In the genomic region with DNA sequence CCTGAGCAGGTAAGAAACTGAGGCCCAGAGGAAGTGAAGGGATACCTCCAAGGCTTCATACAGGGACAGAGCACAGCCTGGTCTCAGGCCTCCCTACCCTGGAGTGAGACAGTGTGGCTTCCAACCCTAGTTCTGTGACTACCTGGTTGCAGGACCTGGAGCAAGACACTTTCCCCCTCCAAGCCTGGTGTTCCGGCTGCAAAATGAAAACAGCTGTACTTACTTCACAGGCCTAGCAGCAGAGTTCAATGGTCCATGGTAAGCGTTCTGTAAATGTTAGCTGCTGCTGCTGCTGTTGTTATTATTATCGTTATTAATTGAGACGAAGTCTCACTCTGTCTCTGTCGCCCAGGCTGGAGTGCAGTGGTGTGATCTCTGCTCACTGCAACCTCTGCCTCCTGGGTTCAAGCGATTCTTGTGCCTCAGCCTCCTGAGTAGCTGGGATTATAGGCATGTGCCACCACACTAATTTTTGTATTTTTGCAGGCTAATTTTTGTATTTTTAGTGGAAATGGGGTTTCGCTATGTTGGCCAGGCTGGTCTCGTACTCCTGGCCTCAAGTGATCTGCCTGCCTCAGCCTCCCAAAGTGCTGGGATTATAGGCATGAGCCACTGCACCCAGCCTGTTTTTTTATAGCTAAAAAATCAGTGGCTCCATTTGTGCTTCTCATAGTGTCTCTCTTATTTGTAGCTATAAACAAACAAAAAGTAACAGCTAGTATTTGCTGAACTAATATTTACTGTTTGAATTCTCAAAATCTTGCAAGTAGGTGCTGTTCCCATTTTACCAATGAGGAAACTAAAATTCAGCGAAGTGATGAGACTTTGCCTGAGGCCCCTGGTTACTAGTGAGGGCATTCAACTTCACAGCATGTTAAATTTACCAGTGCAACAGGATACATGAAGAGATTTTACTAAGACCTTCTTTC, we compare ENCODE assay signal across 11 cellular contexts. TPM values are rescaled to one million over a fixed set of nuclear protein-coding genes. Genes with fewer than 3 reads are reported as not detected.
DNase-seq lines count a peak whose midpoint lies in the region; ATAC-seq, FAIRE-seq and TF ChIP-seq lines count a peak whose summit lies in the region.
"Had no signal": no experiment of that assay in that cellular context is flagged by ENCODE, and none has a peak within 500 bp of the region (broad histone marks: within the 10 kb centered on the region; RNA-seq: fewer than 3 reads in every experiment).

No MANE protein-coding gene starts in this region.

- intact Hi-C loops in left ventricle myocardium inferior (cut with micrococcal nuclease) (no loop called here), right cardiac atrium (cut with DNase I) (loop anchor here in 1 of 4 donors (5.0 kb wide), 1 partner anchor 33 kb away; no protein-coding TSS in a partner anchor)

- H3K36me3 Mint-ChIP-seq in activated naive CD4-positive, alpha-beta T cell treated with anti-CD3 and anti-CD28 coated beads, Interleukin-2, amount 50 U/mL, for 72 hours: peaks cover 45 to 56% of the 10 kb centered on the region in 2 donors

- H3K9me3 ChIP-seq in left ventricle myocardium inferior (replicated peaks): no peaks in the 10 kb centered on the region
- no peaks in the 10 kb centered on the region for H3K9me3 ChIP-seq in right cardiac atrium (ENCODE audit: control insufficient read depth, low read length)
- H3K9me3 ChIP-seq: ovary had no signal

- H3K27ac Mint-ChIP-seq in activated naive CD4-positive, alpha-beta T cell treated with anti-CD3 and anti-CD28 coated beads, Interleukin-2, amount 50 U/mL, for 72 hours: peak overlapping the region; percentile 99

- FAIRE-seq in D721Med (lab: Jason Lieb, UNC): no peak
- FAIRE-seq: GM18507 had no signal

- H3K27me3 ChIP-seq in left ventricle myocardium inferior (ENCODE audit: low read depth) (no peaks in the 10 kb centered on the region), right cardiac atrium (ENCODE audit: control insufficient read depth, insufficient read depth) (no peaks in the 10 kb centered on the region)
- H3K27me3 ChIP-seq: ovary had no signal

- no peaks in the 10 kb centered on the region for H3K9me3 Mint-ChIP-seq in activated naive CD4-positive, alpha-beta T cell treated with anti-CD3 and anti-CD28 coated beads, Interleukin-2, amount 50 U/mL, for 72 hours
- H3K9me3 Mint-ChIP-seq: IgD-negative memory B cell had no signal

- DNase-seq in left ventricle myocardium inferior: no peak
- DNase-seq in right cardiac atrium: no peak
- no peak for DNase-seq in activated naive CD4-positive, alpha-beta T cell treated with anti-CD3 and anti-CD28 coated beads, Interleukin-2, amount 50 U/mL, for 72 hours (ENCODE audit: low spot score in 2 of 2)
- peak; percentile 1 for DNase-seq in medulla oblongata (ENCODE audit: extremely low spot score)
- no peak for DNase-seq in stimulated activated CD4-positive, alpha-beta T cell treated with anti-CD3 and anti-CD28 coated beads, Interleukin-2, amount 100 ng/mL, for 24 hours
- DNase-seq in D721Med (ENCODE audit: insufficient read length, low spot score): no peak
- DNase-seq in COLO668 (lab: John Stamatoyannopoulos, UW; ENCODE audit: unreplicated experiment): no peak
- DNase-seq in activated T-cell treated with anti-CD3 and anti-CD28 coated beads, Interleukin-2, amount 50 U/mL, for 48 hours: no peak
- DNase-seq: ovary had no signal

- WGBS in right cardiac atrium: 87% methylated on average over 9 of the region's 9 CpGs

- peaks cover 26% of the 10 kb centered on the region for H3K36me3 ChIP-seq in left ventricle myocardium inferior
- H3K36me3 ChIP-seq: ovary had no signal

- H3K4me1 ChIP-seq in left ventricle myocardium inferior (peaks cover 100% of the 10 kb centered on the region), right cardiac atrium (ENCODE audit: control insufficient read depth, insufficient read depth, low read length) (peaks cover 52% of the 10 kb centered on the region)

- TF ChIP-seq CTCF in left ventricle myocardium inferior (IDR thresholded peaks at IDR 0.05; ENCODE audit: borderline replicate concordance) (no peak), D721Med (IDR thresholded peaks at IDR 0.05; ENCODE audit: insufficient read depth, missing control alignments) (no peak)

- no peak for ATAC-seq in right cardiac atrium
- ATAC-seq in activated naive CD4-positive, alpha-beta T cell treated with anti-CD3 and anti-CD28 coated beads, Interleukin-2, amount 50 U/mL, for 72 hours: no peak

- H3K27ac ChIP-seq in left ventricle myocardium inferior (replicated peaks) (peak overlapping the region; percentile 95), right cardiac atrium (ENCODE audit: low read length) (no peak overlapping the region)
- H3K27ac ChIP-seq: ovary had no signal

- H3K4me3 ChIP-seq in left ventricle myocardium inferior (no peak overlapping the region), right cardiac atrium (ENCODE audit: low read length) (no peak overlapping the region)
- H3K4me3 ChIP-seq: ovary had no signal

RNA-seq across cellular contexts. Expression of gene COX4I2, which starts 41.9 kb away (rescaled TPM):
- total RNA-seq in left ventricle myocardium inferior (7.6 TPM), right cardiac atrium (10 to 100 TPM in 1 of 4 donors, 1 to 10 TPM in 3; 3.1 to 13.2 (median 9.0) TPM)
- polyA plus RNA-seq in right cardiac atrium: 29.5 TPM
- not detected for total RNA-seq in activated naive CD4-positive, alpha-beta T cell treated with anti-CD3 and anti-CD28 coated beads, Interleukin-2, amount 50 U/mL, for 72 hours

RNA-seq across cellular contexts. Expression of gene BCL2L1, which starts 43.0 kb away (rescaled TPM):
- total RNA-seq in left ventricle myocardium inferior: 53.2 TPM
- 10 to 100 TPM; 39.9 to 56.9 (median 46.1) TPM for total RNA-seq in right cardiac atrium
- 46.0 TPM for polyA plus RNA-seq in right cardiac atrium
- total RNA-seq in activated naive CD4-positive, alpha-beta T cell treated with anti-CD3 and anti-CD28 coated beads, Interleukin-2, amount 50 U/mL, for 72 hours: 100 to 1,000 TPM in 1 of 2 donors, 10 to 100 TPM in 1; 86.6 to 143 TPM

RNA-seq across cellular contexts. Expression of gene TPX2, which starts 59.5 kb away (rescaled TPM):
- 0.71 TPM for total RNA-seq in left ventricle myocardium inferior
- total RNA-seq in right cardiac atrium: 1 to 10 TPM in 2 of 4 donors, under 1 TPM in 2; 0.67 to 2.5 (median 1.5) TPM
- polyA plus RNA-seq in right cardiac atrium: 0.41 TPM
- total RNA-seq in activated naive CD4-positive, alpha-beta T cell treated with anti-CD3 and anti-CD28 coated beads, Interleukin-2, amount 50 U/mL, for 72 hours: 100 to 1,000 TPM; 123 to 215 TPM

Comparison
In these comparisons a context has a peak if more than half of its experiments do, and no peak if none do; other contexts are left out.
1. RNA of gene TPX2, which starts 59.5 kb away (total RNA-seq): 123 to 215 TPM in activated naive CD4-positive, alpha-beta T cell treated with anti-CD3 and anti-CD28 coated beads, Interleukin-2, amount 50 U/mL, for 72 hours; 0.67 to 2.5 TPM in right cardiac atrium and 0.71 TPM in left ventricle myocardium inferior (single experiment); every median in the first group is over 10 times any median in the second.